ENCODE assay signal across 1 cellular context in genomic region chr1:224427346-224427745, GRCh38.
TF ChIP-seq lines count a peak whose summit lies in the region.

No MANE protein-coding gene starts in this region.

TF ChIP-seq in GM23338, 12 proteins besides CTCF, POLR2A, EP300 and RAD21 (continued from another document):
- TF ChIP-seq ZNF462 (CRISPR knock-in tag; IDR thresholded peaks at IDR 0.05) (no peak), STAT1 (IDR thresholded peaks at IDR 0.05; ENCODE audit: unreplicated experiment) (no peak), REST (IDR thresholded peaks at IDR 0.05; ENCODE audit: unreplicated experiment) (no peak), NANOG (IDR thresholded peaks at IDR 0.05; ENCODE audit: borderline replicate concordance) (no peak), EZH2phosphoT487 (IDR thresholded peaks at IDR 0.05; ENCODE audit: unreplicated experiment) (no peak), JUNB (IDR thresholded peaks at IDR 0.05; ENCODE audit: unreplicated experiment) (no peak), ETS1 (IDR thresholded peaks at IDR 0.05) (no peak), EZH2 (IDR thresholded peaks at IDR 0.05; ENCODE audit: low read depth, unreplicated experiment) (no peak), POLR2AphosphoS5 (IDR thresholded peaks at IDR 0.05; ENCODE audit: low read depth) (no peak), ZNF114 (CRISPR knock-in tag; IDR thresholded peaks at IDR 0.05) (no peak)
